Comparison of ENCODE assay signal across 30 cellular contexts in the genomic region with DNA sequence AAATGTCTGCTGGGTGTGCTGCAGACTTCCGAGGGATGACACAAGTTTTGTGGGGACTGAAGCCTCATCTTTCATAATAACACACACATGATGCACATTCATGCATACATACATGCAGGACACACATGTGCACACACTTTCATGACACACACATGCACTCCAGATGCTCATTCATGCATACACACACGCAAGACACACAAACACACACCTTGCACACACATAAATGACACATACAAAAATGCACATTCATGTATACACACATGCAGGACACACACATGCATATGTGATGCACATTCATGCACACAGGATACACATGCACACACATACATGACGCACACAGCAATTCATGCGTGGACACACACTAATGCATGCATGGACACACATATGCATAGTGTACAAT.
"Had no signal": no experiment of that assay in that cellular context is flagged by ENCODE, and none has a peak within 500 bp of the region (broad histone marks: within the 10 kb centered on the region; RNA-seq: fewer than 3 reads in every experiment).

No MANE protein-coding gene starts in this region.

- H3K4me1 Mint-ChIP-seq: activated B cell treated with CpG ODN at 0.5 μM for 24 hours; activated CD4-positive, alpha-beta memory T cell treated with anti-CD3 and anti-CD28 coated beads, Interleukin-2, amount 10 ng/mL, durations not matched to agents 7 days and 5 days; activated CD4-positive, alpha-beta T cell treated with anti-CD3 and anti-CD28 coated beads, Interleukin-2, amount 10 ng/mL, durations not matched to agents 7 days and 5 days; activated naive CD4-positive, alpha-beta T cell treated with anti-CD3 and anti-CD28 coated beads, Interleukin-2, amount 10 ng/mL, durations not matched to agents 7 days and 5 days; activated naive CD8-positive, alpha-beta T cell treated with anti-CD3 and anti-CD28 coated beads, Interleukin-2, amount 10 ng/mL, durations not matched to agents 7 days and 5 days; brain; central memory CD8-positive, alpha-beta T cell; endodermal cell; T-cell had no signal

- H3K27ac ChIP-seq: ascending aorta, breast epithelium, coronary artery, dorsolateral prefrontal cortex, gastrocnemius medialis, WERI-Rb-1 had no signal

- H3K27me3 ChIP-seq: ascending aorta, breast epithelium, dorsolateral prefrontal cortex, gastrocnemius medialis had no signal

- H3K4me1 ChIP-seq: ascending aorta, breast epithelium, gastrocnemius medialis had no signal

- H3K9me3 Mint-ChIP-seq: activated B cell treated with CpG ODN at 0.5 μM for 24 hours; activated CD4-positive, alpha-beta T cell treated with anti-CD3 and anti-CD28 coated beads, Interleukin-2, amount 10 ng/mL, durations not matched to agents 7 days and 5 days; activated naive CD4-positive, alpha-beta T cell treated with anti-CD3 and anti-CD28 coated beads, Interleukin-2, amount 50 U/mL, for 72 hours; activated naive CD8-positive, alpha-beta T cell treated with anti-CD3 and anti-CD28 coated beads, Interleukin-2, amount 10 ng/mL, durations not matched to agents 7 days and 5 days; activated T-helper 1 cell treated with anti-CD3 and anti-CD28 coated beads, Interleukin-12 subunit alpha, Interleukin-12 subunit beta, Interleukin-2, Interleukin-4 antibody, amounts not matched to agents 30 ng/mL and 10 ng/mL and 1 ng/mL, durations not matched to agents 14 hours and 24 hours and 36 hours; activated T-helper 2 cell treated with anti-CD3 and anti-CD28 coated beads, Interferon-gamma antibody, Interleukin-2, Interleukin-4, amounts not matched to agents 10 μg/mL and 5 μg/mL and 100 μg/mL, durations not matched to agents 14 hours and 24 hours and 36 hours; central memory CD8-positive, alpha-beta T cell; endodermal cell; T-cell; T-helper 1 cell treated with Interleukin-12 subunit alpha and Interleukin-12 subunit beta and Interleukin-4 antibody, amounts not matched to agents 30 μg/mL and 1 μg/mL, for 36 hours; T-helper 2 cell treated with Interferon-gamma antibody and Interleukin-4, amounts not matched to agents 5 μg/mL and 100 μg/mL, for 36 hours had no signal

- H3K27ac Mint-ChIP-seq: activated B cell treated with CpG ODN at 0.5 μM for 24 hours; activated CD4-positive, alpha-beta memory T cell treated with anti-CD3 and anti-CD28 coated beads, Interleukin-2, amount 10 ng/mL, durations not matched to agents 7 days and 5 days; activated CD4-positive, alpha-beta T cell treated with anti-CD3 and anti-CD28 coated beads, Interleukin-2, amount 10 ng/mL, durations not matched to agents 7 days and 5 days; activated naive CD4-positive, alpha-beta T cell treated with anti-CD3 and anti-CD28 coated beads, Interleukin-2, amount 10 ng/mL, durations not matched to agents 7 days and 5 days; activated naive CD4-positive, alpha-beta T cell treated with anti-CD3 and anti-CD28 coated beads, Interleukin-2, amount 50 U/mL, for 72 hours; activated naive CD8-positive, alpha-beta T cell treated with anti-CD3 and anti-CD28 coated beads, Interleukin-2, amount 10 ng/mL, durations not matched to agents 7 days and 5 days; activated T-helper 1 cell treated with anti-CD3 and anti-CD28 coated beads, Interleukin-12 subunit alpha, Interleukin-12 subunit beta, Interleukin-2, Interleukin-4 antibody, amounts not matched to agents 30 ng/mL and 10 ng/mL and 1 ng/mL, durations not matched to agents 14 hours and 24 hours and 36 hours; activated T-helper 2 cell treated with anti-CD3 and anti-CD28 coated beads, Interferon-gamma antibody, Interleukin-2, Interleukin-4, amounts not matched to agents 10 μg/mL and 5 μg/mL and 100 μg/mL, durations not matched to agents 14 hours and 24 hours and 36 hours; brain; dendritic cell treated with granulocyte-macrophage colony-stimulating factor and Interleukin-4, amounts not matched to agents 40 ng/mL and 50 ng/mL, for 4 days; endodermal cell; T-cell; T-helper 1 cell treated with Interleukin-12 subunit alpha and Interleukin-12 subunit beta and Interleukin-4 antibody, amounts not matched to agents 30 μg/mL and 1 μg/mL, for 36 hours; T-helper 2 cell treated with Interferon-gamma antibody and Interleukin-4, amounts not matched to agents 5 μg/mL and 100 μg/mL, for 36 hours had no signal

- H3K27me3 Mint-ChIP-seq: activated B cell treated with CpG ODN at 0.5 μM for 24 hours; activated CD4-positive, alpha-beta memory T cell treated with anti-CD3 and anti-CD28 coated beads, Interleukin-2, amount 10 ng/mL, durations not matched to agents 7 days and 5 days; activated CD4-positive, alpha-beta T cell treated with anti-CD3 and anti-CD28 coated beads, Interleukin-2, amount 10 ng/mL, durations not matched to agents 7 days and 5 days; activated naive CD4-positive, alpha-beta T cell treated with anti-CD3 and anti-CD28 coated beads, Interleukin-2, amount 10 ng/mL, durations not matched to agents 7 days and 5 days; activated naive CD8-positive, alpha-beta T cell treated with anti-CD3 and anti-CD28 coated beads, Interleukin-2, amount 10 ng/mL, durations not matched to agents 7 days and 5 days; dendritic cell treated with granulocyte-macrophage colony-stimulating factor and Interleukin-4, amounts not matched to agents 40 ng/mL and 50 ng/mL, for 4 days had no signal

- DNase-seq: activated B cell treated with CpG ODN at 0.5 μM for 24 hours; activated CD4-positive, alpha-beta memory T cell treated with anti-CD3 and anti-CD28 coated beads, Interleukin-2, amount 10 ng/mL, durations not matched to agents 7 days and 5 days; activated CD4-positive, alpha-beta T cell treated with anti-CD3 and anti-CD28 coated beads, Interleukin-2, amount 10 ng/mL, durations not matched to agents 7 days and 5 days; activated CD4-positive, alpha-beta T cell treated with anti-CD3 and anti-CD28 coated beads, Interleukin-2, amount 50 U/mL, for 4 hours; activated CD8-positive, alpha-beta memory T cell treated with anti-CD3 and anti-CD28 coated beads, Interleukin-2, amount 50 U/mL, for 4 hours; activated effector memory CD4-positive, alpha-beta T cell treated with anti-CD3 and anti-CD28 coated beads, Interleukin-2, amount 50 U/mL, for 16 hours; activated naive CD4-positive, alpha-beta T cell treated with anti-CD3 and anti-CD28 coated beads, Interleukin-2, amount 10 ng/mL, durations not matched to agents 7 days and 5 days; activated naive CD8-positive, alpha-beta T cell treated with anti-CD3 and anti-CD28 coated beads, Interleukin-2, amount 10 ng/mL, durations not matched to agents 7 days and 5 days; activated T-cell treated with anti-CD3 and anti-CD28 coated beads, Interleukin-2, amount 50 U/mL, for 1 hour; activated T-cell treated with anti-CD3 and anti-CD28 coated beads, Interleukin-2, amount 50 U/mL, for 48 hours; dorsolateral prefrontal cortex; effector memory CD4-positive, alpha-beta T cell; endodermal cell; foreskin fibroblast; gastrocnemius medialis; SW 1271; T-cell; T1000; WERI-Rb-1 had no signal

- H3K4me3 Mint-ChIP-seq: activated B cell treated with CpG ODN at 0.5 μM for 24 hours; activated CD4-positive, alpha-beta memory T cell treated with anti-CD3 and anti-CD28 coated beads, Interleukin-2, amount 10 ng/mL, durations not matched to agents 7 days and 5 days; activated CD4-positive, alpha-beta T cell treated with anti-CD3 and anti-CD28 coated beads, Interleukin-2, amount 10 ng/mL, durations not matched to agents 7 days and 5 days; activated naive CD4-positive, alpha-beta T cell treated with anti-CD3 and anti-CD28 coated beads, Interleukin-2, amount 10 ng/mL, durations not matched to agents 7 days and 5 days; activated naive CD8-positive, alpha-beta T cell treated with anti-CD3 and anti-CD28 coated beads, Interleukin-2, amount 10 ng/mL, durations not matched to agents 7 days and 5 days; activated T-helper 1 cell treated with anti-CD3 and anti-CD28 coated beads, Interleukin-12 subunit alpha, Interleukin-12 subunit beta, Interleukin-2, Interleukin-4 antibody, amounts not matched to agents 30 ng/mL and 10 ng/mL and 1 ng/mL, durations not matched to agents 14 hours and 24 hours and 36 hours; brain; central memory CD8-positive, alpha-beta T cell; dendritic cell treated with granulocyte-macrophage colony-stimulating factor and Interleukin-4, amounts not matched to agents 40 ng/mL and 50 ng/mL, for 4 days; endodermal cell; T-cell; T-helper 1 cell treated with Interleukin-12 subunit alpha and Interleukin-12 subunit beta and Interleukin-4 antibody, amounts not matched to agents 30 μg/mL and 1 μg/mL, for 36 hours; T-helper 2 cell treated with Interferon-gamma antibody and Interleukin-4, amounts not matched to agents 5 μg/mL and 100 μg/mL, for 36 hours had no signal

- H3K36me3 ChIP-seq: ascending aorta, breast epithelium, gastrocnemius medialis, WERI-Rb-1 had no signal

- H3K9me3 ChIP-seq: ascending aorta, breast epithelium, gastrocnemius medialis had no signal

- H3K4me3 ChIP-seq: ascending aorta, breast epithelium, coronary artery, dorsolateral prefrontal cortex, gastrocnemius medialis had no signal

- H3K36me3 Mint-ChIP-seq: activated naive CD4-positive, alpha-beta T cell treated with anti-CD3 and anti-CD28 coated beads, Interleukin-2, amount 10 ng/mL, durations not matched to agents 7 days and 5 days; activated naive CD4-positive, alpha-beta T cell treated with anti-CD3 and anti-CD28 coated beads, Interleukin-2, amount 50 U/mL, for 72 hours; activated naive CD8-positive, alpha-beta T cell treated with anti-CD3 and anti-CD28 coated beads, Interleukin-2, amount 10 ng/mL, durations not matched to agents 7 days and 5 days; brain; T-cell had no signal
